Comparison of ENCODE assay signal across 8 cellular contexts in genomic region chr10:103053659-103054581, GRCh38.
DNase-seq lines count a peak whose midpoint lies in the region; ATAC-seq and TF ChIP-seq lines count a peak whose summit lies in the region.

No MANE protein-coding gene starts in this region.

- H3K36me3 ChIP-seq in HCT116 (ENCODE audit: control insufficient read depth in 1 of 2, insufficient read depth in 2 of 2, low read length in 2 of 2) (no peaks in the 10 kb centered on the region), esophagus muscularis mucosa (peaks cover 0 to 14% (median 8%) of the 10 kb centered on the region in 4 donors)
- no peaks in the 10 kb centered on the region for H3K36me3 ChIP-seq in naive thymus-derived CD4-positive, alpha-beta T cell (ENCODE audit: control insufficient read depth in 2 of 3, insufficient read depth in 3 of 3, low read length in 3 of 3)

- CTCF ChIA-PET in HCT116 (lab: Charles Lee): interaction anchor here (2.2 kb wide), 1 partner anchor 136 kb away, joined by 8 read pairs; the partner anchor contains the start of gene CNNM2
- CTCF ChIA-PET in naive thymus-derived CD4-positive, alpha-beta T cell (lab: Charles Lee): interaction anchor here (1.3 kb wide), 1 partner anchor 136 kb away, joined by 3 read pairs; the partner anchor contains the start of gene CNNM2

- H3K4me2 ChIP-seq in HCT116 (ENCODE audit: low read length): no peak overlapping the region

- TF ChIP-seq CTCF in GM12864 (IDR thresholded peaks at IDR 0.05; ENCODE audit: low read depth, low read length, missing control alignments) (peak; percentile 63), HCT116 (IDR thresholded peaks at IDR 0.05 in 2 of 3, conservative IDR thresholded peaks at IDR 0.05 in 1 of 3; ENCODE audit: borderline replicate concordance in 1 of 3, insufficient read depth in 1 of 3, low read depth in 2 of 3, low read length in 2 of 3) (peak; percentile 16 to 37 (median 35); a peak in 5 of 6 replicates), esophagus muscularis mucosa (IDR thresholded peaks at IDR 0.05) (peak; percentile 10 to 48 (median 34))

- no peak for TF ChIP-seq EP300 in esophagus muscularis mucosa (IDR thresholded peaks at IDR 0.05)

- H3K9ac ChIP-seq in HCT116 (ENCODE audit: low read length): no peak overlapping the region

- peak overlapping the region; percentile 87 for H3K27ac Mint-ChIP-seq in activated T-cell treated with anti-CD3 and anti-CD28 coated beads, Interleukin-2, amount 50 U/mL, for 24 hours
- H3K27ac Mint-ChIP-seq in naive thymus-derived CD4-positive, alpha-beta T cell: peak overlapping the region; percentile 85 to 96 (median 90)
- peak overlapping the region; percentile 77 to 92 for H3K27ac Mint-ChIP-seq in stimulated activated naive CD8-positive, alpha-beta T cell treated with anti-CD3 and anti-CD28 coated beads, Interleukin-15, amount 100 ng/mL, for 72 hours

- WGBS in esophagus muscularis mucosa: 30% methylated on average over 18 of the region's 20 CpGs

- H3K36me3 Mint-ChIP-seq in activated T-cell treated with anti-CD3 and anti-CD28 coated beads, Interleukin-2, amount 50 U/mL, for 24 hours (ENCODE audit: low read depth): peaks cover 5% of the 10 kb centered on the region
- peaks cover 5 to 43% (median 12%) of the 10 kb centered on the region in 5 donors for H3K36me3 Mint-ChIP-seq in naive thymus-derived CD4-positive, alpha-beta T cell

- intact Hi-C loops in HCT116 (cut with micrococcal nuclease) (no loop called here), esophagus muscularis mucosa (cut with DNase I) (loop anchor here (5.0 kb wide), 1 partner anchor 137 kb away; the partner anchor contains the start of gene CNNM2)
- intact Hi-C loops in naive thymus-derived CD4-positive, alpha-beta T cell (cut with micrococcal nuclease): loop anchor here (1.0 to 10.0 kb wide), 5 partner anchors 15 to 339 kb away; partner anchors contain the start of genes ARL3 (in 1 of the 2), CNNM2 (in 1 of the 2) and SFXN2 (in 1 of the 2)

- H3K9me3 ChIP-seq in HCT116 (ENCODE audit: control insufficient read depth in 1 of 2, insufficient read depth in 1 of 2, low read depth in 1 of 2, low read length in 2 of 2) (no peaks in the 10 kb centered on the region), esophagus muscularis mucosa (no peaks in the 10 kb centered on the region)
- no peaks in the 10 kb centered on the region for H3K9me3 ChIP-seq in naive thymus-derived CD4-positive, alpha-beta T cell (ENCODE audit: control insufficient read depth in 2 of 3, low read length in 3 of 3)

- POLR2A ChIA-PET in HCT116 (lab: Charles Lee): interaction anchor here (1.4 kb wide), 1 partner anchor 136 kb away, joined by 3 read pairs; the partner anchor contains the start of gene CNNM2
- POLR2A ChIA-PET in naive thymus-derived CD4-positive, alpha-beta T cell (lab: Charles Lee): interaction anchor here (0.9 kb wide), 1 partner anchor 10 kb away, joined by 3 read pairs; no protein-coding TSS in a partner anchor

- H2AFZ ChIP-seq in HCT116 (ENCODE audit: low read depth, low read length, poor library complexity, severe bottlenecking): no peak overlapping the region

- DNase-seq in GM12864 (ENCODE audit: low read depth): peak; percentile 62
- no peak for DNase-seq in HCT116 (ENCODE audit: low read depth, low spot score)
- DNase-seq in NCI-H2227 treated with DMSO at 0.1 percent for 48 hours (lab: John Stamatoyannopoulos, UW): peak; percentile 59
- peak; percentile 45 for DNase-seq in activated T-cell treated with anti-CD3 and anti-CD28 coated beads, Interleukin-2, amount 50 U/mL, for 24 hours
- DNase-seq in esophagus muscularis mucosa (ENCODE audit: extremely low spot score): no peak
- DNase-seq in naive thymus-derived CD4-positive, alpha-beta T cell: peak in 8 of 9 donors; percentile 42 to 74 (median 58)
- peak; percentile 35 to 42 for DNase-seq in stimulated activated naive CD8-positive, alpha-beta T cell treated with anti-CD3 and anti-CD28 coated beads, Interleukin-15, amount 100 ng/mL, for 72 hours
- no peak for DNase-seq in NCI-H1694 treated with DMSO at 0.1 percent for 48 hours (lab: John Stamatoyannopoulos, UW)

- H3K27ac ChIP-seq in HCT116 (ENCODE audit: low read depth, low read length) (no peak overlapping the region), esophagus muscularis mucosa (replicated peaks in 1 of 4) (peak overlapping the region; percentile 46 to 66 (median 54))
- H3K27ac ChIP-seq in naive thymus-derived CD4-positive, alpha-beta T cell (ENCODE audit: low read depth, low read length): peak overlapping the region; percentile 46

- H4K20me1 ChIP-seq in HCT116 (ENCODE audit: insufficient read depth): no peaks in the 10 kb centered on the region

- RAD21 ChIA-PET in HCT116 (lab: Charles Lee; ENCODE audit: low non-redundant PET in 1 of 2, low total read pairs in 2 of 2, uncharacterized antibody in 2 of 2, unreplicated experiment in 2 of 2): no interaction called here

- no TSS peak for BruUV-seq in HCT116 (replicated peaks; lab: Mats Ljungman, UMichigan)

- no peaks in the 10 kb centered on the region for H3K9me2 ChIP-seq in HCT116 (ENCODE audit: insufficient read depth)

- peak overlapping the region; percentile 77 for H3K4me3 Mint-ChIP-seq in activated T-cell treated with anti-CD3 and anti-CD28 coated beads, Interleukin-2, amount 50 U/mL, for 24 hours
- H3K4me3 Mint-ChIP-seq in naive thymus-derived CD4-positive, alpha-beta T cell: peak overlapping the region; percentile 74 to 88 (median 84)
- H3K4me3 Mint-ChIP-seq in stimulated activated naive CD8-positive, alpha-beta T cell treated with anti-CD3 and anti-CD28 coated beads, Interleukin-15, amount 100 ng/mL, for 72 hours: peak overlapping the region; percentile 79 to 89

- H3K9me3 Mint-ChIP-seq in activated T-cell treated with anti-CD3 and anti-CD28 coated beads, Interleukin-2, amount 50 U/mL, for 24 hours: no peaks in the 10 kb centered on the region
- H3K9me3 Mint-ChIP-seq in naive thymus-derived CD4-positive, alpha-beta T cell: no peaks in the 10 kb centered on the region
- no peaks in the 10 kb centered on the region for H3K9me3 Mint-ChIP-seq in stimulated activated naive CD8-positive, alpha-beta T cell treated with anti-CD3 and anti-CD28 coated beads, Interleukin-15, amount 100 ng/mL, for 72 hours

- H3K27me3 Mint-ChIP-seq in activated T-cell treated with anti-CD3 and anti-CD28 coated beads, Interleukin-2, amount 50 U/mL, for 24 hours: no peaks in the 10 kb centered on the region
- no peaks in the 10 kb centered on the region for H3K27me3 Mint-ChIP-seq in naive thymus-derived CD4-positive, alpha-beta T cell
- H3K27me3 Mint-ChIP-seq in stimulated activated naive CD8-positive, alpha-beta T cell treated with anti-CD3 and anti-CD28 coated beads, Interleukin-15, amount 100 ng/mL, for 72 hours: no peaks in the 10 kb centered on the region

- peaks cover 23% of the 10 kb centered on the region for H3K4me1 Mint-ChIP-seq in activated T-cell treated with anti-CD3 and anti-CD28 coated beads, Interleukin-2, amount 50 U/mL, for 24 hours (ENCODE audit: low read depth)
- H3K4me1 Mint-ChIP-seq in naive thymus-derived CD4-positive, alpha-beta T cell: peaks cover 13 to 21% (median 18%) of the 10 kb centered on the region in 7 donors
- H3K4me1 Mint-ChIP-seq in stimulated activated naive CD8-positive, alpha-beta T cell treated with anti-CD3 and anti-CD28 coated beads, Interleukin-15, amount 100 ng/mL, for 72 hours: peaks cover 24% of the 10 kb centered on the region

- H3K27me3 ChIP-seq in HCT116 (ENCODE audit: insufficient read depth, low read length) (no peaks in the 10 kb centered on the region), esophagus muscularis mucosa (no peaks in the 10 kb centered on the region)
- H3K27me3 ChIP-seq in naive thymus-derived CD4-positive, alpha-beta T cell (ENCODE audit: control insufficient read depth in 2 of 2, insufficient read depth in 2 of 2, low read length in 2 of 2): no peaks in the 10 kb centered on the region

- H3K4me3 ChIP-seq in GM12864 (ENCODE audit: low read depth, low read length) (peak overlapping the region; percentile 52), HCT116 (replicated peaks in 1 of 2; ENCODE audit: low read depth in 1 of 2, low read length in 2 of 2) (no peak overlapping the region), esophagus muscularis mucosa (peak overlapping the region; percentile 40 to 50 (median 44))
- H3K4me3 ChIP-seq in naive thymus-derived CD4-positive, alpha-beta T cell (ENCODE audit: low read length): peak overlapping the region; percentile 37

- peak; percentile 90 for ATAC-seq in HCT116
- ATAC-seq in naive thymus-derived CD4-positive, alpha-beta T cell: peak; percentile 93
- ATAC-seq in stimulated activated naive CD8-positive, alpha-beta T cell treated with anti-CD3 and anti-CD28 coated beads, Interleukin-15, amount 100 ng/mL, for 72 hours: peak; percentile 94

- TF ChIP-seq POLR2A in HCT116 (IDR thresholded peaks at IDR 0.05; ENCODE audit: borderline replicate concordance, extremely low read depth, insufficient read depth, insufficient read length): no peak
- TF ChIP-seq POLR2A in esophagus muscularis mucosa (IDR thresholded peaks at IDR 0.05; ENCODE audit: low read depth): no peak

- no peaks in the 10 kb centered on the region for H3K79me2 ChIP-seq in HCT116 (ENCODE audit: insufficient read depth, low read length)

- TF ChIP-seq RAD21 in HCT116 (IDR thresholded peaks at IDR 0.05; ENCODE audit: low read depth): peak; percentile 43

- H3K4me1 ChIP-seq in HCT116 (ENCODE audit: control insufficient read depth in 1 of 2, insufficient read depth in 2 of 2, low read length in 2 of 2) (peaks cover 4 to 17% of the 10 kb centered on the region in 2 experiments; a peak in 3 of 4 replicates), esophagus muscularis mucosa (peaks cover 5 to 16% (median 15%) of the 10 kb centered on the region in 4 donors)
- H3K4me1 ChIP-seq in naive thymus-derived CD4-positive, alpha-beta T cell (ENCODE audit: control insufficient read depth in 2 of 2, insufficient read depth in 2 of 2, low read length in 2 of 2): peaks cover 6 to 15% of the 10 kb centered on the region in 2 donors

TF ChIP-seq in HCT116, 20 proteins besides CTCF, POLR2A, EP300 and RAD21:
- TF ChIP-seq SP1 (IDR thresholded peaks at IDR 0.05; ENCODE audit: low read depth) (no peak), ZNF274 (IDR thresholded peaks at IDR 0.05; ENCODE audit: low read depth, low read length) (no peak), CBX3 (IDR thresholded peaks at IDR 0.05; ENCODE audit: low read depth) (no peak; the same call in 1 of the 2 replicates), EZH2 (IDR thresholded peaks at IDR 0.05) (no peak), ATF3 (IDR thresholded peaks at IDR 0.05) (no peak), MAX (IDR thresholded peaks at IDR 0.05) (no peak)

Comparison
In these comparisons a context has a peak if more than half of its experiments do, and no peak if none do; other contexts are left out.
1. DNase-seq: peak in GM12864 (single experiment), NCI-H2227 treated with DMSO at 0.1 percent for 48 hours (single experiment), activated T-cell treated with anti-CD3 and anti-CD28 coated beads, Interleukin-2, amount 50 U/mL, for 24 hours (single experiment), naive thymus-derived CD4-positive, alpha-beta T cell (8 of 9) and stimulated activated naive CD8-positive, alpha-beta T cell treated with anti-CD3 and anti-CD28 coated beads, Interleukin-15, amount 100 ng/mL, for 72 hours (2 of 2); none in HCT116 (single experiment), esophagus muscularis mucosa (single experiment) and NCI-H1694 treated with DMSO at 0.1 percent for 48 hours (single experiment).
2. H3K4me3 ChIP-seq: peak in GM12864 (single experiment), esophagus muscularis mucosa (4 of 4) and naive thymus-derived CD4-positive, alpha-beta T cell (single experiment); none in HCT116 (0 of 2).
3. Peak in every context shown above with its lines, with median percentiles within 50 percentile points of each other: CTCF ChIP-seq, ATAC-seq, H3K27ac Mint-ChIP-seq and H3K4me3 Mint-ChIP-seq.